2 cellular contexts compared by ENCODE assay signal in genomic region chr20:3711418-3712043, GRCh38.
TF ChIP-seq lines count a peak whose summit lies in the region.

No MANE protein-coding gene starts in this region.

TF ChIP-seq in HEK293, 187 proteins besides CTCF, POLR2A, EP300 and RAD21:
- TF ChIP-seq REST (tag by site-specific recombination; IDR thresholded peaks at IDR 0.05) (peak; percentile 82; the same call in 1 of the 2 replicates), REPIN1 (tag by site-specific recombination; IDR thresholded peaks at IDR 0.05; ENCODE audit: low read depth) (no peak)

TF ChIP-seq in K562, 482 proteins besides CTCF, POLR2A, EP300 and RAD21:
- TF ChIP-seq ZNF584 (CRISPR knock-in tag; IDR thresholded peaks at IDR 0.05; ENCODE audit: low read depth) (no peak), SNIP1 (IDR thresholded peaks at IDR 0.05; ENCODE audit: low read depth) (no peak), EHMT2 (IDR thresholded peaks at IDR 0.05) (0 out of 2 replicates have a peak, but pooled peaks have one; percentile 24), CEBPG (CRISPR knock-in tag; IDR thresholded peaks at IDR 0.05) (0 out of 2 replicates have a peak, but pooled peaks have one; percentile 1), CEBPG (tag; conservative IDR thresholded peaks at IDR 0.05 in 1 of 2, IDR thresholded peaks at IDR 0.05 in 1 of 2) (no peak)
TF ChIP-seq in K562: peak in this region for 2.
